ENCODE assay signal across 27 cellular contexts in genomic region chr3:73391984-73392383, GRCh38.
"Had no signal": no experiment of that assay in that cellular context is flagged by ENCODE, and none has a peak within 500 bp of the region (broad histone marks: within the 10 kb centered on the region; RNA-seq: fewer than 3 reads in every experiment).

No MANE protein-coding gene starts in this region.

- H3K27ac ChIP-seq: suprapubic skin, testis, thoracic aorta, thyroid gland, tibial artery, transverse colon, upper lobe of left lung, upper lobe of right lung, vagina had no signal

- H3K4me3 ChIP-seq: stomach, suprapubic skin, testis, thoracic aorta, thyroid gland, tibial artery, tibial nerve, transverse colon, upper lobe of left lung, upper lobe of right lung, vagina had no signal

- H3K9me3 ChIP-seq: stomach, suprapubic skin, testis, thoracic aorta, thyroid gland, tibial artery, tibial nerve, transverse colon, upper lobe of left lung, upper lobe of right lung, vagina had no signal

- H3K4me1 ChIP-seq: thyroid gland, transverse colon, upper lobe of left lung, upper lobe of right lung had no signal

- H3K9me3 Mint-ChIP-seq: stimulated activated effector memory CD8-positive, alpha-beta T cell treated with anti-CD3 and anti-CD28 coated beads, Interleukin-12 subunit alpha, Interleukin-12 subunit beta, amount 100 ng/mL, for 72 hours; stimulated activated memory B cell treated with anti-CD40 and anti-IgM and Interleukin-4, amounts not matched to agents 10 μg/mL and 1 μg/mL and 100 μg/mL, for 72 hours; stimulated activated naive CD8-positive, alpha-beta T cell treated with anti-CD3 and anti-CD28 coated beads, Interleukin-15, amount 100 ng/mL, for 72 hours; stimulated activated naive CD8-positive, alpha-beta T cell treated with anti-CD3 and anti-CD28 coated beads, Interleukin-15, Interleukin-2, amounts not matched to agents 100 ng/mL and 50 ng/mL, for 24 hours; type B pancreatic cell had no signal

- H3K4me3 Mint-ChIP-seq: stimulated activated effector memory CD8-positive, alpha-beta T cell treated with anti-CD3 and anti-CD28 coated beads, Interleukin-12 subunit alpha, Interleukin-12 subunit beta, amount 100 ng/mL, for 72 hours; stimulated activated memory B cell treated with anti-CD40 and anti-IgM and Interleukin-4, amounts not matched to agents 10 μg/mL and 1 μg/mL and 100 μg/mL, for 72 hours; stimulated activated naive B cell treated with anti-CD40 and anti-IgM and Interleukin-4, amounts not matched to agents 10 μg/mL and 1 μg/mL and 100 μg/mL, for 72 hours; stimulated activated naive CD8-positive, alpha-beta T cell treated with anti-CD3 and anti-CD28 coated beads, Interleukin-15, amount 100 ng/mL, for 72 hours; stimulated activated naive CD8-positive, alpha-beta T cell treated with anti-CD3 and anti-CD28 coated beads, Interleukin-15, Interleukin-2, amounts not matched to agents 100 ng/mL and 50 ng/mL, for 24 hours; type B pancreatic cell had no signal

- H3K27me3 ChIP-seq: stomach, suprapubic skin, testis, thyroid gland, tibial artery, tibial nerve, transverse colon, upper lobe of left lung, upper lobe of right lung, vagina had no signal

- DNase-seq: stimulated activated CD4-positive, alpha-beta T cell treated with anti-CD3 and anti-CD28 coated beads, Interleukin-2, amount 100 ng/mL, for 48 hours; stimulated activated CD4-positive, alpha-beta T cell treated with anti-CD3 and anti-CD28 coated beads, Interleukin-4, amount 100 ng/mL, for 1 hour; stimulated activated CD4-positive, alpha-beta T cell treated with anti-CD3 and anti-CD28 coated beads, Interleukin-4, amount 100 ng/mL, for 24 hours; stimulated activated CD4-positive, alpha-beta T cell treated with anti-CD3 and anti-CD28 coated beads, Interleukin-4, amount 100 ng/mL, for 4 hours; stimulated activated CD8-positive, alpha-beta memory T cell treated with anti-CD3 and anti-CD28 coated beads, Interleukin-4, amount 100 ng/mL, for 48 hours; stimulated activated naive B cell treated with anti-CD40 and anti-IgM and Interleukin-4, amounts not matched to agents 10 μg/mL and 1 μg/mL and 100 μg/mL, for 72 hours; stimulated activated naive CD4-positive, alpha-beta T cell; stimulated activated naive CD4-positive, alpha-beta T cell treated with Interleukin-2 at 50 U/mL for 16 hours; stimulated activated naive CD8-positive, alpha-beta T cell treated with anti-CD3 and anti-CD28 coated beads, Interleukin-15, amount 100 ng/mL, for 72 hours; stimulated activated naive CD8-positive, alpha-beta T cell treated with anti-CD3 and anti-CD28 coated beads, Interleukin-15, Interleukin-2, amounts not matched to agents 100 U/mL and 50 U/mL, for 24 hours; stomach; substantia nigra; testis; thyroid gland; tibial artery; transverse colon; trophoblast cell; upper lobe of right lung had no signal

- H3K27me3 Mint-ChIP-seq: stimulated activated memory B cell treated with anti-CD40 and anti-IgM and Interleukin-4, amounts not matched to agents 10 μg/mL and 1 μg/mL and 100 μg/mL, for 72 hours; stimulated activated naive B cell treated with anti-CD40 and anti-IgM and Interleukin-4, amounts not matched to agents 10 μg/mL and 1 μg/mL and 100 μg/mL, for 72 hours; stimulated activated naive CD8-positive, alpha-beta T cell treated with anti-CD3 and anti-CD28 coated beads, Interleukin-15, Interleukin-2, amounts not matched to agents 100 ng/mL and 50 ng/mL, for 24 hours had no signal

- H3K36me3 ChIP-seq: thyroid gland, transverse colon, upper lobe of right lung had no signal

- H3K27ac Mint-ChIP-seq: stimulated activated effector memory CD8-positive, alpha-beta T cell treated with anti-CD3 and anti-CD28 coated beads, Interleukin-12 subunit alpha, Interleukin-12 subunit beta, amount 100 ng/mL, for 72 hours; stimulated activated memory B cell treated with anti-CD40 and anti-IgM and Interleukin-4, amounts not matched to agents 10 μg/mL and 1 μg/mL and 100 μg/mL, for 72 hours; stimulated activated naive B cell treated with anti-CD40 and anti-IgM and Interleukin-4, amounts not matched to agents 10 μg/mL and 1 μg/mL and 100 μg/mL, for 72 hours; stimulated activated naive CD8-positive, alpha-beta T cell treated with anti-CD3 and anti-CD28 coated beads, Interleukin-15, amount 100 ng/mL, for 72 hours; stimulated activated naive CD8-positive, alpha-beta T cell treated with anti-CD3 and anti-CD28 coated beads, Interleukin-15, Interleukin-2, amounts not matched to agents 100 ng/mL and 50 ng/mL, for 24 hours; type B pancreatic cell had no signal

- ATAC-seq: stimulated activated effector memory CD8-positive, alpha-beta T cell treated with anti-CD3 and anti-CD28 coated beads, Interleukin-12 subunit alpha, Interleukin-12 subunit beta, amount 100 ng/mL, for 72 hours; stimulated activated memory B cell treated with anti-CD40 and anti-IgM and Interleukin-4, amounts not matched to agents 10 μg/mL and 1 μg/mL and 100 μg/mL, for 72 hours; stimulated activated naive B cell treated with anti-CD40 and anti-IgM and Interleukin-4, amounts not matched to agents 10 μg/mL and 1 μg/mL and 100 μg/mL, for 72 hours; stimulated activated naive CD8-positive, alpha-beta T cell treated with anti-CD3 and anti-CD28 coated beads, Interleukin-15, amount 100 ng/mL, for 72 hours; stimulated activated naive CD8-positive, alpha-beta T cell treated with anti-CD3 and anti-CD28 coated beads, Interleukin-15, Interleukin-2, amounts not matched to agents 100 U/mL and 50 U/mL, for 24 hours; upper lobe of right lung had no signal

- H3K36me3 Mint-ChIP-seq: stimulated activated effector memory CD8-positive, alpha-beta T cell treated with anti-CD3 and anti-CD28 coated beads, Interleukin-12 subunit alpha, Interleukin-12 subunit beta, amount 100 ng/mL, for 72 hours; stimulated activated memory B cell treated with anti-CD40 and anti-IgM and Interleukin-4, amounts not matched to agents 10 μg/mL and 1 μg/mL and 100 μg/mL, for 72 hours; stimulated activated naive B cell treated with anti-CD40 and anti-IgM and Interleukin-4, amounts not matched to agents 10 μg/mL and 1 μg/mL and 100 μg/mL, for 72 hours had no signal

- H3K4me1 Mint-ChIP-seq: stimulated activated effector memory CD8-positive, alpha-beta T cell treated with anti-CD3 and anti-CD28 coated beads, Interleukin-12 subunit alpha, Interleukin-12 subunit beta, amount 100 ng/mL, for 72 hours; stimulated activated memory B cell treated with anti-CD40 and anti-IgM and Interleukin-4, amounts not matched to agents 10 μg/mL and 1 μg/mL and 100 μg/mL, for 72 hours; stimulated activated naive B cell treated with anti-CD40 and anti-IgM and Interleukin-4, amounts not matched to agents 10 μg/mL and 1 μg/mL and 100 μg/mL, for 72 hours; stimulated activated naive CD8-positive, alpha-beta T cell treated with anti-CD3 and anti-CD28 coated beads, Interleukin-15, amount 100 ng/mL, for 72 hours had no signal
